Comparison of ENCODE assay signal across 9 cellular contexts in the genomic region with DNA sequence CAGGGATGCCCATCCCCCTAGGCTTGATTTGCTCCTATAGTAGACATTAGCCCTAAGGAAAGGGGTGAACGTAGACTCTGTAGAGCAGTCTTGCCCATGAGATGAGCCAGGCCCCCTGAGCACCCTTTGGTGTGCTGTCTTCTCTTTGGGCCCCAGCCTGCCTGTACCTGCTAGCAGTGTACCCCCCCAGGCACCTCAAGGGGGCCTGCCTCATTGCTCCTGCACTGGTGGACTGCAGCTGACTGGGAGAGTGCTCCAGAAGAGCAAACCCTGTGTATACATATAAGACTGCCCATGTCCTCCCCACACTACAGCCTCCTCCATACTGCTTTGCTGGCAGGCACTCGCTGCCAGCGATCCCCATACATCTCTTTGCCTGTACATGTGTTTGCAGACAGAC.
"Had no signal": no experiment of that assay in that cellular context is flagged by ENCODE, and none has a peak within 500 bp of the region (broad histone marks: within the 10 kb centered on the region; RNA-seq: fewer than 3 reads in every experiment).

No MANE protein-coding gene starts in this region.

- H3K4me3 Mint-ChIP-seq: H9, IgD-negative memory B cell had no signal

- H3K4me3 ChIP-seq: GM23248 had no signal

- DNase-seq: GM23248, GOT3, H9, HCEC 1CT, KBM-7 had no signal

- H3K27ac ChIP-seq: GM23248, HL-60 had no signal

- ATAC-seq: HepG2 had no signal

- FAIRE-seq: H54, HepG2 had no signal

- H3K27me3 Mint-ChIP-seq: IgD-negative memory B cell had no signal

- H2AFZ ChIP-seq: GM23248 had no signal

- H3K4me1 Mint-ChIP-seq: H9, IgD-negative memory B cell had no signal

- H3K9ac ChIP-seq: GM23248 had no signal
